In the genomic region with DNA sequence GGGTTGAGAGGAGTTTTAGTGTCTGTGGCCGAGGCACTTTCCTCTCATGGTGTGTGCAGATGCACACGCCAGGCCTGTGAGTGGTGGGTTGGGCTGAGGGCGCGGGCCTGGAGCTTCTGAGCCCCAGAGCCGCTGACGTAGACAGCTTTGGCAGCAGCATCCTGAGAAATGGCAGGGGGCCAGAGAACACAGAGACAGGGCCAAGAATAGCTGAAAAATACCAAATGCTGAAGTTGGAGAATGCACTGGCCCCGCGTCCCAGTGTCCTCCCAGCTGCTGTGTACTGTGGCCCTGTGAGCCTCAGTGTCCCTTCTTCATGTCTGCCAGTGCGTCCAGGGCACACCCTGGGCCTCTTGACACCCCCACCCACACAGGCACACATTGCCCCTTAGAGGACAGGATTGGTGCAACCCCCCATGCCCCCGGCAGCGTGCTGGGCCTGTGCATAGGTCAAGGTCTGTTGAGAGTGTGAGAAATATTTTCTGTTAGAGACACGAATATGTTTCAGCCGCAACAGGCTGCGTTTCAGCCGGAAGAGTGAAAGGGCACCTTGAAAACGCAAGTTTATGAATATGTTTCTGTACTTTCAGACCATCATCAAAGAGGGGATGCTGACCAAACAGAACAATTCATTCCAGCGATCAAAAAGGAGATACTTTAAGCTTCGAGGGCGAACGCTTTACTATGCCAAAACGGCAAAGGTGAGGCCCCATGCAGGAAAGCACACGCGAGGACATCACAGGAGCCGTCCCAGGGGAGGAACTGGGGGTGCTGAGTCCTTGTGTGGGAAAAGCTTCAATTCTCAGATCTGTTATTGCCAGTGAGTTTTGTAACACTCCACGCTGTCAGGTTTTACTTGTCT, we compare ENCODE assay signal across 8 cellular contexts. TPM values are rescaled to one million over a fixed set of nuclear protein-coding genes. Genes with fewer than 3 reads are reported as not detected.
DNase-seq lines count a peak whose midpoint lies in the region; ATAC-seq and TF ChIP-seq lines count a peak whose summit lies in the region.

No MANE protein-coding gene starts in this region.

- DNase-seq in DMS 273 (lab: John Stamatoyannopoulos, UW; ENCODE audit: unreplicated experiment) (peak; percentile 73), cardiac muscle cell (ENCODE audit: low read depth in 1 of 2, low spot score in 1 of 2) (peak; percentile 69 to 98), Caco-2 (no peak)
- DNase-seq in stimulated activated CD4-positive, alpha-beta T cell treated with anti-CD3 and anti-CD28 coated beads, Interleukin-4, amount 100 ng/mL, for 24 hours: no peak

- no peaks in the 10 kb centered on the region for H3K9me3 Mint-ChIP-seq in Caco-2 (ENCODE audit: unreplicated experiment)

- BruUV-seq in Caco-2 (replicated peaks; lab: Mats Ljungman, UMichigan): no TSS peak

- no peak overlapping the region for H3K4me3 Mint-ChIP-seq in Caco-2 (ENCODE audit: unreplicated experiment)

- ATAC-seq in HG02588 (IDR thresholded peaks at IDR 0.05; ENCODE audit: unreplicated experiment): no peak
- ATAC-seq in GM19467 (IDR thresholded peaks at IDR 0.05; ENCODE audit: unreplicated experiment): no peak

- CTCF ChIA-PET in Caco-2 (lab: Charles Lee): no interaction called here

- H3K27me3 ChIP-seq in cardiac muscle cell: no peaks in the 10 kb centered on the region
- no peaks in the 10 kb centered on the region for H3K27me3 ChIP-seq in rectal smooth muscle tissue (ENCODE audit: control insufficient read depth, insufficient read depth, low read length)
- H3K27me3 ChIP-seq in Caco-2 (replicated peaks; ENCODE audit: control insufficient read depth, insufficient read depth, low read length): no peaks in the 10 kb centered on the region

- intact Hi-C loops in Caco-2 (cut with micrococcal nuclease; ENCODE audit: unreplicated experiment): no loop called here

- H3K36me3 ChIP-seq in cardiac muscle cell: peaks cover 9% of the 10 kb centered on the region
- no peaks in the 10 kb centered on the region for H3K36me3 ChIP-seq in rectal smooth muscle tissue (ENCODE audit: control insufficient read depth, insufficient read depth, low read length)
- no peaks in the 10 kb centered on the region for H3K36me3 ChIP-seq in Caco-2 (ENCODE audit: control insufficient read depth, insufficient read depth, low read length)

- H3K4me3 ChIP-seq in cardiac muscle cell (no peak overlapping the region), rectal smooth muscle tissue (ENCODE audit: low read length) (peak overlapping the region; percentile 47), Caco-2 (ENCODE audit: low read depth, low read length) (no peak overlapping the region)

- H3K27me3 Mint-ChIP-seq in Caco-2 (ENCODE audit: insufficient read depth, unreplicated experiment): no peaks in the 10 kb centered on the region

- peaks cover 57% of the 10 kb centered on the region for H3K36me3 Mint-ChIP-seq in Caco-2 (ENCODE audit: insufficient read depth, unreplicated experiment)

- no peak overlapping the region for H3K27ac Mint-ChIP-seq in Caco-2 (ENCODE audit: unreplicated experiment)

- POLR2A ChIA-PET in Caco-2 (lab: Charles Lee): no interaction called here

- H3K4me1 Mint-ChIP-seq in Caco-2 (ENCODE audit: low read depth, unreplicated experiment): peaks cover 19% of the 10 kb centered on the region

- H3K4me1 ChIP-seq in cardiac muscle cell (ENCODE audit: low read depth) (peaks cover 50% of the 10 kb centered on the region), rectal smooth muscle tissue (ENCODE audit: control insufficient read depth, insufficient read depth, low read length) (peaks cover 29% of the 10 kb centered on the region), Caco-2 (no peaks in the 10 kb centered on the region)

- H3K9me3 ChIP-seq in cardiac muscle cell (ENCODE audit: low read depth): no peaks in the 10 kb centered on the region
- H3K9me3 ChIP-seq in Caco-2: no peaks in the 10 kb centered on the region

- H3K9ac ChIP-seq in rectal smooth muscle tissue (ENCODE audit: low read length): peak overlapping the region; percentile 5

- TF ChIP-seq CTCF in VCaP (conservative IDR thresholded peaks at IDR 0.05) (no peak), cardiac muscle cell (IDR thresholded peaks at IDR 0.05; ENCODE audit: low read depth, low read length) (no peak), Caco-2 (IDR thresholded peaks at IDR 0.05; ENCODE audit: insufficient read depth in 1 of 2, low read depth in 1 of 2, low read length in 1 of 2, severe bottlenecking in 1 of 2, unreplicated experiment in 1 of 2) (no peak)

- H3K27ac ChIP-seq in VCaP: peak overlapping the region; percentile 61
- H3K27ac ChIP-seq in cardiac muscle cell: peak overlapping the region; percentile 88
- H3K27ac ChIP-seq in rectal smooth muscle tissue (ENCODE audit: low read depth, low read length): peak overlapping the region; percentile 94

RNA-seq across cellular contexts. Expression of a gene that starts 33.6 kb away (rescaled TPM):
- total RNA-seq in cardiac muscle cell (21.3 and 40.0 TPM in 2 replicates), Caco-2 (2022) (105 and 108 TPM in 2 replicates)
- polyA plus RNA-seq in cardiac muscle cell: 21.0 and 44.5 TPM in 2 replicates

Comparison
In these comparisons a context has a peak if more than half of its experiments do, and no peak if none do; other contexts are left out.
1. DNase-seq: peak in DMS 273 (single experiment) and cardiac muscle cell (2 of 2); none in Caco-2 (0 of 2) and stimulated activated CD4-positive, alpha-beta T cell treated with anti-CD3 and anti-CD28 coated beads, Interleukin-4, amount 100 ng/mL, for 24 hours (single experiment).
2. Peak in every context shown above with its lines, with median percentiles within 50 percentile points of each other: H3K27ac ChIP-seq.